In genomic region chr2:64608867-64609228, GRCh38 we compare ENCODE assay signal across 1 cellular context.
TF ChIP-seq lines count a peak whose summit lies in the region.

No MANE protein-coding gene starts in this region.

TF ChIP-seq in SK-N-SH, 30 proteins besides CTCF, POLR2A, EP300 and RAD21 (continued from another document):
- TF ChIP-seq REST (IDR thresholded peaks at IDR 0.05; ENCODE audit: low read depth, low read length) (no peak), YY1 (IDR thresholded peaks at IDR 0.05; ENCODE audit: low read depth) (no peak), RFX5 (IDR thresholded peaks at IDR 0.05; ENCODE audit: low read length) (no peak), RCOR1 (IDR thresholded peaks at IDR 0.05; ENCODE audit: low read length) (no peak), CHD2 (IDR thresholded peaks at IDR 0.05; ENCODE audit: low read length, partially characterized antibody) (no peak)
